26 cellular contexts compared by ENCODE assay signal in the genomic region with DNA sequence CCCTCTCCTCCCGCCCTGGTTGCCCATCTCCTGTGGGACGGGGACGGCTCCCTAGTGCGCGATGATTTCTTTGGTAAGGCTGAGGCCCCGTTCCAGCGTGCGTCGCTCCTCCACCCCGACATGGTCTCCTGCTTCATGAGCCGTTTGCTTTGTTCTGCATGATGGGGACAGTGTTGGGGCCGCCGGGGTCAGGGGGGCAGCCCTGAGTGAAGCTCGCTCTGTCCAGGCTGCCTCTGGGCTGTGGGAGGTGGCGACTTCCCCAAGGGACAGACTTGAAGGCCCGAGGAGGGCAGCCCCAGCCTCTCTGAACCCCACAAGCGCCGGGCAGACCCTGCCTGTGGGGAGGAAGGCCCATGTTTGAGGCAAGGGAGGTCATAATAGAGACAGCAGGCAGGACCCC.
"Had no signal": no experiment of that assay in that cellular context is flagged by ENCODE, and none has a peak within 500 bp of the region (broad histone marks: within the 10 kb centered on the region; RNA-seq: fewer than 3 reads in every experiment).

No MANE protein-coding gene starts in this region.

- H3K4me1 ChIP-seq: breast epithelium, SJSA1 had no signal

- DNase-seq: activated CD4-positive, alpha-beta T cell treated with anti-CD3 and anti-CD28 coated beads, Interleukin-2, amount 10 ng/mL, durations not matched to agents 24 days and 14 days; activated CD8-positive, alpha-beta memory T cell treated with anti-CD3 and anti-CD28 coated beads, Interleukin-2, amount 10 ng/mL, durations not matched to agents 7 days and 5 days; activated effector memory CD4-positive, alpha-beta T cell treated with anti-CD3 and anti-CD28 coated beads, Interleukin-2, amount 50 U/mL, for 16 hours; activated naive CD4-positive, alpha-beta T cell treated with anti-CD3 and anti-CD28 coated beads for 36 hours; activated T-cell treated with anti-CD3 and anti-CD28 coated beads, Interleukin-2, amount 50 U/mL, for 4 hours; aorta; caudate nucleus; Karpas-422; MM.1S; NCI-H1105; NCI-H1436; NCI-H187; NCI-H2081; NCI-H510A treated with DMSO at 0.1 percent for 48 hours; NCI-H69; NK-92 treated with Interleukin-12 subunit alpha and Interleukin-12 subunit beta, amount 100 ng/mL, for 24 hours; PC-3; SHP77; SW 1271; T-helper 17 cell; T-helper 9 cell had no signal

- H3K27ac Mint-ChIP-seq: activated CD4-positive, alpha-beta T cell treated with anti-CD3 and anti-CD28 coated beads, Interleukin-2, amount 10 ng/mL, durations not matched to agents 24 days and 14 days; activated CD8-positive, alpha-beta memory T cell treated with anti-CD3 and anti-CD28 coated beads, Interleukin-2, amount 10 ng/mL, durations not matched to agents 7 days and 5 days; activated naive CD4-positive, alpha-beta T cell treated with anti-CD3 and anti-CD28 coated beads for 36 hours; T-helper 17 cell; WTC11 had no signal

- H3K4me3 ChIP-seq: breast epithelium, K562, SJSA1 had no signal

- H3K9me3 ChIP-seq: breast epithelium, SJSA1 had no signal

- H3K27me3 Mint-ChIP-seq: activated CD4-positive, alpha-beta T cell treated with anti-CD3 and anti-CD28 coated beads, Interleukin-2, amount 10 ng/mL, durations not matched to agents 24 days and 14 days; activated CD8-positive, alpha-beta memory T cell treated with anti-CD3 and anti-CD28 coated beads, Interleukin-2, amount 10 ng/mL, durations not matched to agents 7 days and 5 days; T-helper 17 cell had no signal

- H3K36me3 ChIP-seq: breast epithelium had no signal

- ATAC-seq: activated CD8-positive, alpha-beta memory T cell treated with anti-CD3 and anti-CD28 coated beads, Interleukin-2, amount 10 ng/mL, durations not matched to agents 7 days and 5 days; activated T-cell treated with anti-CD3 and anti-CD28 coated beads, Interleukin-2, amount 50 U/mL, for 4 hours; K562; PC-3; SK-N-SH treated with all-trans-retinoic acid at 6 μM for 48 hours; T-helper 17 cell; WTC11 had no signal

- H3K9me3 Mint-ChIP-seq: activated CD4-positive, alpha-beta T cell treated with anti-CD3 and anti-CD28 coated beads, Interleukin-2, amount 10 ng/mL, durations not matched to agents 24 days and 14 days; activated naive CD4-positive, alpha-beta T cell treated with anti-CD3 and anti-CD28 coated beads for 36 hours; activated T-cell treated with anti-CD3 and anti-CD28 coated beads, Interleukin-2, amount 50 U/mL, for 4 hours; WTC11 had no signal

- H3K4me1 Mint-ChIP-seq: WTC11 had no signal

- H3K4me3 Mint-ChIP-seq: activated CD4-positive, alpha-beta T cell treated with anti-CD3 and anti-CD28 coated beads, Interleukin-2, amount 10 ng/mL, durations not matched to agents 24 days and 14 days; activated CD8-positive, alpha-beta memory T cell treated with anti-CD3 and anti-CD28 coated beads, Interleukin-2, amount 10 ng/mL, durations not matched to agents 7 days and 5 days; activated naive CD4-positive, alpha-beta T cell treated with anti-CD3 and anti-CD28 coated beads for 36 hours; activated T-cell treated with anti-CD3 and anti-CD28 coated beads, Interleukin-2, amount 50 U/mL, for 4 hours; T-helper 17 cell; WTC11 had no signal

- H3K27me3 ChIP-seq: breast epithelium, SJSA1 had no signal

- H3K27ac ChIP-seq: breast epithelium, SJSA1 had no signal
